Comparison of ENCODE assay signal across 35 cellular contexts in the genomic region with DNA sequence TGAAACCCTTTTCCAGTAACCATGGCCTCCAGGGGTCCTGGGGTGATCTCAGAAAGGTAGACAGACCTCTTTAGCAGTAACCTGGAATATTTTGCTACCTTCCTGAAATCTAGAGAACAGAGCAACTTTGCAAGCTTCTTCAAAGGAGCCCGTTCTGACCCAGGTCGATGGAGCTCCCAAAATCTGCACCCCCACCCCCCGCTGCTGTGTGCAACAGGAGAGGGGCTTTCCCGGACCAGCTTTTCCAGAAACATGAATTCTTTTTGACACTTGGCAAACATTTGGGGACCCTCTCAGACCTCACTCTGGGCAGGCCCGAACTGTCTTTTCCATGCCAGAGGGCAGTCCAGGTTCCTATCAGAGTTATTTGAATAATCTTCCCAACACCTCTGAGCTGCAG.
"Had no signal": no experiment of that assay in that cellular context is flagged by ENCODE, and none has a peak within 500 bp of the region (broad histone marks: within the 10 kb centered on the region; RNA-seq: fewer than 3 reads in every experiment).

No MANE protein-coding gene starts in this region.

- H3K4me3 ChIP-seq: MG63 had no signal

- H3K9me3 ChIP-seq: MG63 had no signal

- H3K27ac ChIP-seq: KMS-11 had no signal

- DNase-seq: Karpas-422, Kasumi-1, KBM-7, KG1, MG63, MM.1S, MV-4-11, NCI-H1048, NCI-H1092, NCI-H1092 treated with DMSO at 0.1 percent for 48 hours, NCI-H1105, NCI-H1105 treated with DMSO at 0.1 percent for 48 hours, NCI-H1417, NCI-H1417 treated with DMSO at 0.1 percent for 48 hours, NCI-H1436, NCI-H1436 treated with DMSO at 0.1 percent for 48 hours, NCI-H146, NCI-H1694, NCI-H1694 treated with DMSO at 0.1 percent for 48 hours, NCI-H187, NCI-H187 treated with DMSO at 0.1 percent for 48 hours, NCI-H1930, NCI-H2029, NCI-H2029 treated with DMSO at 0.1 percent for 48 hours, NCI-H2081, NCI-H2081 treated with DMSO at 0.1 percent for 48 hours, NCI-H2107, NCI-H2171, NCI-H2171 treated with DMSO at 0.1 percent for 48 hours, NCI-H2227 treated with DMSO at 0.1 percent for 48 hours, NCI-H226, NCI-H345, NCI-H446, NCI-H446 treated with DMSO at 0.1 percent for 48 hours had no signal

- H3K9ac ChIP-seq: KMS-11 had no signal

- H3K36me3 ChIP-seq: MG63 had no signal

- H3K27me3 ChIP-seq: MG63 had no signal
